Comparison of ENCODE assay signal across 8 cellular contexts in genomic region chr19:58401825-58402433, GRCh38. TPM values are rescaled to one million over a fixed set of nuclear protein-coding genes. Genes with fewer than 3 reads are reported as not detected.
DNase-seq lines count a peak whose midpoint lies in the region; ATAC-seq, FAIRE-seq and TF ChIP-seq lines count a peak whose summit lies in the region.

No MANE protein-coding gene starts in this region.

- H3K27me3 ChIP-seq in thoracic aorta (replicated peaks; ENCODE audit: insufficient read depth): no peaks in the 10 kb centered on the region

- intact Hi-C loops in kidney (cut with DNase I): no loop called here

- no peaks in the 10 kb centered on the region for H3K9me3 Mint-ChIP-seq in activated T-cell treated with anti-CD3 and anti-CD28 coated beads, Interleukin-2, amount 50 U/mL, for 24 hours
- no peaks in the 10 kb centered on the region for H3K9me3 Mint-ChIP-seq in activated naive CD8-positive, alpha-beta T cell treated with anti-CD3 and anti-CD28 coated beads, Interleukin-2, amount 10 ng/mL, durations not matched to agents 7 days and 5 days

- FAIRE-seq in kidney (lab: Jason Lieb, UNC): no peak

- H3K4me1 ChIP-seq in kidney (ENCODE audit: control insufficient read depth in 1 of 2, insufficient read depth in 1 of 2, low read depth in 1 of 2, low read length in 2 of 2) (peaks cover 10 to 14% of the 10 kb centered on the region in 2 donors), thoracic aorta (ENCODE audit: control insufficient read depth in 1 of 2, low read depth in 2 of 2) (peaks cover 7 to 16% of the 10 kb centered on the region in 2 donors)

- no peak for DNase-seq in activated T-cell treated with anti-CD3 and anti-CD28 coated beads, Interleukin-2, amount 50 U/mL, for 24 hours
- no peak for DNase-seq in activated T-cell treated with anti-CD3 and anti-CD28 coated beads, Interleukin-2, amount 50 U/mL, for 1 hour
- DNase-seq in activated naive CD8-positive, alpha-beta T cell treated with anti-CD3 and anti-CD28 coated beads, Interleukin-2, amount 10 ng/mL, durations not matched to agents 7 days and 5 days: no peak
- peak; percentile 68 for DNase-seq in kidney
- DNase-seq in thoracic aorta (ENCODE audit: low spot score): no peak
- DNase-seq in stimulated activated CD4-positive, alpha-beta T cell treated with anti-CD3 and anti-CD28 coated beads, Interleukin-12 subunit alpha, Interleukin-12 subunit beta, amount 100 ng/mL, for 4 hours: no peak
- DNase-seq in activated effector memory CD4-positive, alpha-beta T cell treated with Interleukin-2 at 50 U/mL for 16 hours: no peak
- no peak for DNase-seq in HCEC 1CT

- POLR2A ChIA-PET in activated naive CD8-positive, alpha-beta T cell treated with anti-CD3 and anti-CD28 coated beads, Interleukin-2, amount 10 ng/mL, durations not matched to agents 7 days and 5 days (lab: Charles Lee): interaction anchor here (0.7 to 1.0 kb wide), 2 partner anchors 23 to 38 kb away, joined by 3 to 7 read pairs; partner anchors contain the start of gene ZNF132

- H3K27ac ChIP-seq in kidney (ENCODE audit: low read depth in 2 of 2, low read length in 2 of 2): no peak overlapping the region
- peak overlapping the region in 1 of 2 donors; percentile 41 for H3K27ac ChIP-seq in thoracic aorta

- ATAC-seq in activated naive CD8-positive, alpha-beta T cell treated with anti-CD3 and anti-CD28 coated beads, Interleukin-2, amount 10 ng/mL, durations not matched to agents 7 days and 5 days (ENCODE audit: low read depth): no peak
- ATAC-seq in thoracic aorta (ENCODE audit: insufficient number of reproducible peaks, low FRiP score, low read depth): no peak

- H3K36me3 Mint-ChIP-seq in activated T-cell treated with anti-CD3 and anti-CD28 coated beads, Interleukin-2, amount 50 U/mL, for 24 hours (ENCODE audit: low read depth): peaks cover 3% of the 10 kb centered on the region
- no peaks in the 10 kb centered on the region for H3K36me3 Mint-ChIP-seq in activated naive CD8-positive, alpha-beta T cell treated with anti-CD3 and anti-CD28 coated beads, Interleukin-2, amount 10 ng/mL, durations not matched to agents 7 days and 5 days

- peaks cover 32% of the 10 kb centered on the region for H3K4me1 Mint-ChIP-seq in activated T-cell treated with anti-CD3 and anti-CD28 coated beads, Interleukin-2, amount 50 U/mL, for 24 hours (ENCODE audit: low read depth)
- H3K4me1 Mint-ChIP-seq in activated naive CD8-positive, alpha-beta T cell treated with anti-CD3 and anti-CD28 coated beads, Interleukin-2, amount 10 ng/mL, durations not matched to agents 7 days and 5 days: peaks cover 19% of the 10 kb centered on the region

- peak overlapping the region; percentile 76 to 79 for H3K4me3 ChIP-seq in kidney (ENCODE audit: low read length in 2 of 2)
- peak overlapping the region; percentile 76 for H3K4me3 ChIP-seq in thoracic aorta

- peak overlapping the region; percentile 84 for H3K4me3 Mint-ChIP-seq in activated T-cell treated with anti-CD3 and anti-CD28 coated beads, Interleukin-2, amount 50 U/mL, for 24 hours
- H3K4me3 Mint-ChIP-seq in activated naive CD8-positive, alpha-beta T cell treated with anti-CD3 and anti-CD28 coated beads, Interleukin-2, amount 10 ng/mL, durations not matched to agents 7 days and 5 days: peak overlapping the region; percentile 88

- TF ChIP-seq CTCF in kidney (IDR thresholded peaks at IDR 0.05; ENCODE audit: borderline replicate concordance, extremely low read depth, insufficient read depth) (no peak), thoracic aorta (IDR thresholded peaks at IDR 0.05) (no peak)

- H3K9ac ChIP-seq in kidney (ENCODE audit: low read length in 2 of 2): peak overlapping the region in 1 of 2 donors; percentile 51

- no peak overlapping the region for H3K27ac Mint-ChIP-seq in activated T-cell treated with anti-CD3 and anti-CD28 coated beads, Interleukin-2, amount 50 U/mL, for 24 hours
- H3K27ac Mint-ChIP-seq in activated naive CD8-positive, alpha-beta T cell treated with anti-CD3 and anti-CD28 coated beads, Interleukin-2, amount 10 ng/mL, durations not matched to agents 7 days and 5 days: peak overlapping the region; percentile 91

- H3K36me3 ChIP-seq in kidney (ENCODE audit: control insufficient read depth in 1 of 2, insufficient read depth in 2 of 2, low read length in 2 of 2): no peaks in the 10 kb centered on the region
- H3K36me3 ChIP-seq in thoracic aorta: no peaks in the 10 kb centered on the region

- H3K9me3 ChIP-seq in kidney (ENCODE audit: control insufficient read depth in 1 of 2, low read length in 2 of 2) (no peaks in the 10 kb centered on the region), thoracic aorta (no peaks in the 10 kb centered on the region)

- H3K27me3 Mint-ChIP-seq in activated T-cell treated with anti-CD3 and anti-CD28 coated beads, Interleukin-2, amount 50 U/mL, for 24 hours: peaks cover 12% of the 10 kb centered on the region
- H3K27me3 Mint-ChIP-seq in activated naive CD8-positive, alpha-beta T cell treated with anti-CD3 and anti-CD28 coated beads, Interleukin-2, amount 10 ng/mL, durations not matched to agents 7 days and 5 days: peaks cover 4% of the 10 kb centered on the region

RNA-seq across cellular contexts. Expression of gene RNF225, which starts 6.5 kb away (rescaled TPM):
- under 1 TPM; 0.83 to 0.94 TPM for total RNA-seq in activated naive CD8-positive, alpha-beta T cell treated with anti-CD3 and anti-CD28 coated beads, Interleukin-2, amount 10 ng/mL, durations not matched to agents 7 days and 5 days
- total RNA-seq in kidney (0.25 TPM), thoracic aorta (not detected)
- polyA plus RNA-seq in kidney (ENCODE audit: insufficient read depth, low read depth, low replicate concordance): not detected

RNA-seq across cellular contexts. Expression of gene ZNF584, which starts 6.5 kb away (rescaled TPM):
- 10 to 100 TPM in 1 of 2 experiments, 1 to 10 TPM in 1; 8.6 to 10.6 TPM for total RNA-seq in activated naive CD8-positive, alpha-beta T cell treated with anti-CD3 and anti-CD28 coated beads, Interleukin-2, amount 10 ng/mL, durations not matched to agents 7 days and 5 days
- total RNA-seq in kidney (13.0 TPM), thoracic aorta (10 to 100 TPM; 18.7 to 31.5 TPM)
- polyA plus RNA-seq in kidney (ENCODE audit: insufficient read depth, low read depth, low replicate concordance): 6.2 TPM

RNA-seq across cellular contexts. Expression of gene RPS5, which starts 14.9 kb away (rescaled TPM):
- 1,000 to 10,000 TPM; 1,038 to 1,039 TPM for total RNA-seq in activated naive CD8-positive, alpha-beta T cell treated with anti-CD3 and anti-CD28 coated beads, Interleukin-2, amount 10 ng/mL, durations not matched to agents 7 days and 5 days
- total RNA-seq in kidney (802 TPM), thoracic aorta (100 to 1,000 TPM; 747 to 789 TPM)
- 929 TPM for polyA plus RNA-seq in kidney (ENCODE audit: insufficient read depth, low read depth, low replicate concordance)

RNA-seq across cellular contexts. Expression of gene ZNF837, which starts 21.1 kb away (rescaled TPM):
- total RNA-seq in activated naive CD8-positive, alpha-beta T cell treated with anti-CD3 and anti-CD28 coated beads, Interleukin-2, amount 10 ng/mL, durations not matched to agents 7 days and 5 days: 1 to 10 TPM; 2.9 to 3.5 TPM
- total RNA-seq in kidney (5.0 TPM), thoracic aorta (1 to 10 TPM; 1.6 to 3.9 TPM)
- polyA plus RNA-seq in kidney (ENCODE audit: insufficient read depth, low read depth, low replicate concordance): 3.6 TPM

RNA-seq across cellular contexts. Expression of gene ZNF132, which starts 38.0 kb away (rescaled TPM):
- 1 to 10 TPM; 7.3 to 7.4 TPM for total RNA-seq in activated naive CD8-positive, alpha-beta T cell treated with anti-CD3 and anti-CD28 coated beads, Interleukin-2, amount 10 ng/mL, durations not matched to agents 7 days and 5 days
- 7.8 TPM for total RNA-seq in kidney
- polyA plus RNA-seq in kidney (ENCODE audit: insufficient read depth, low read depth, low replicate concordance): 2.9 TPM
- total RNA-seq in thoracic aorta: 10 to 100 TPM in 1 of 2 donors, 1 to 10 TPM in 1; 3.1 to 10.2 TPM
